ENCODE assay signal across 16 cellular contexts in the genomic region with DNA sequence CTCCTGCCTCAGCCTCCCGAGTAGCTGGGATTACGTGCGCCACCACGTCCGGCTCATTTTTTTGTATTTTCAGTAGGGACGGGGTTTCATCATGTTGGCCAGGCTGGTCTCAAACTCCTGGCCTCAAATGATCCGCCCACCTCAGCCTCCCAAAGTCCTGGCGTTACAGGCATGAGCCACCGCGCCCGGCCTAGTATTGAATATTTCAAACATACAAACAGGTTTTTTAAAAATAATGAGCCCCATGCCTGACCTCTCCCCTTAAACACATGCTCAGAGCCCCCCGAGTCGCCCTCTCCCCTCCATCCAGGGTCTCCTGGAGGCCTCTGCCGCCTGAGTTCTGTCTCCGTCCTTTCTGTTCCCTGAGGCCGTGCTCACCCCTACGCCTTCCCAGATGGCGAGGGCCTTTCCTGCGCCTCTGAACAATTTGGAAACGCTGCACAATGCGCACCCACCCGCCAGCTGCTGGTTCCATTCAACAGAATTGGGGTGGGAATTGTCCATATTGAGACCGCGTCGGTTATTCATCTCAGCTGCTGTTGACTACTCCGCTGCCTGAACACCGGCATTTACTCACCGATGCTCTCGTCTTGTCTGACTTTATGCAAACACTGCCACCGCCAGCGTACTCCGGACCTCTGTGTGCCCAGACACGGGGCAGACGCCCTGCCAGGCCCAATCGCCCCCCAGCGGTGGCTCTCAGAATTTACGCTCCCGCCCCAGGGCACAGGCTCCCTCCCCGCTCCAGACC. TPM values are rescaled to one million over a fixed set of nuclear protein-coding genes. Genes with fewer than 3 reads are reported as not detected.
DNase-seq lines count a peak whose midpoint lies in the region; ATAC-seq and TF ChIP-seq lines count a peak whose summit lies in the region.
"Had no signal": no experiment of that assay in that cellular context is flagged by ENCODE, and none has a peak within 500 bp of the region (broad histone marks: within the 10 kb centered on the region; RNA-seq: fewer than 3 reads in every experiment).

No MANE protein-coding gene starts in this region.

- H3K23ac ChIP-seq in mesenchymal stem cell (ENCODE audit: low read length in 2 of 2) = no peak overlapping the region

- H2BK120ac ChIP-seq in mesenchymal stem cell (ENCODE audit: low read depth, low read length) = no peak overlapping the region

- H2BK5ac ChIP-seq in mesenchymal stem cell (ENCODE audit: low read depth, low read length, poor library complexity, severe bottlenecking) = no peak overlapping the region

- H2AK5ac ChIP-seq in mesenchymal stem cell (ENCODE audit: low read length, severe bottlenecking) = no peak overlapping the region

- peak; percentile 73 for DNase-seq in activated CD4-positive, alpha-beta T cell treated with anti-CD3 and anti-CD28 coated beads, Interleukin-2, amount 10 ng/mL, durations not matched to agents 24 days and 14 days
- DNase-seq in activated CD4-positive, alpha-beta T cell treated with anti-CD3 and anti-CD28 coated beads for 1 hour = no peak
- DNase-seq in HFFc6 = no peak
- DNase-seq in cardiac fibroblast (ENCODE audit: low read depth in 2 of 2) = no peak
- peak; percentile 20 for DNase-seq in mesenchymal stem cell
- DNase-seq in DMS79 treated with DMSO at 0.1 percent for 48 hours (lab: John Stamatoyannopoulos, UW) = no peak
- DNase-seq in H4 (ENCODE audit: low spot score) = no peak
- DNase-seq: ACHN; NCI-H187 treated with DMSO at 0.1 percent for 48 hours; NCI-H526 treated with DMSO at 0.1 percent for 48 hours; retina; stimulated activated CD4-positive, alpha-beta T cell treated with anti-CD3 and anti-CD28 coated beads, Interleukin-1b, Interleukin-23, amount 100 ng/mL, for 48 hours had no signal

- no peak overlapping the region for H3K4me3 Mint-ChIP-seq in activated CD4-positive, alpha-beta T cell treated with anti-CD3 and anti-CD28 coated beads, Interleukin-2, amount 10 ng/mL, durations not matched to agents 24 days and 14 days
- H3K4me3 Mint-ChIP-seq in HFFc6 = no peak overlapping the region
- H3K4me3 Mint-ChIP-seq: naive thymus-derived CD8-positive, alpha-beta T cell had no signal

- H3K9ac ChIP-seq in mesenchymal stem cell (ENCODE audit: low read length) = no peak overlapping the region

- H2BK15ac ChIP-seq in mesenchymal stem cell (ENCODE audit: low read depth, poor library complexity, severe bottlenecking) = no peak overlapping the region

- H3K4ac ChIP-seq in mesenchymal stem cell (ENCODE audit: low read depth in 1 of 2, low read length in 2 of 2) = no peak overlapping the region

- H2AFZ ChIP-seq in mesenchymal stem cell (ENCODE audit: low read depth, low read length) = no peak overlapping the region

- no peaks in the 10 kb centered on the region for H3K9me3 Mint-ChIP-seq in activated CD4-positive, alpha-beta T cell treated with anti-CD3 and anti-CD28 coated beads, Interleukin-2, amount 10 ng/mL, durations not matched to agents 24 days and 14 days
- H3K9me3 Mint-ChIP-seq in HFFc6 = peaks cover 18% of the 10 kb centered on the region

- intact Hi-C loops in activated CD4-positive, alpha-beta T cell treated with anti-CD3 and anti-CD28 coated beads, Interleukin-2, amount 10 ng/mL, durations not matched to agents 24 days and 14 days (cut with micrococcal nuclease) = no loop called here

- H3K27ac Mint-ChIP-seq in activated CD4-positive, alpha-beta T cell treated with anti-CD3 and anti-CD28 coated beads, Interleukin-2, amount 10 ng/mL, durations not matched to agents 24 days and 14 days = no peak overlapping the region
- H3K27ac Mint-ChIP-seq in HFFc6 = no peak overlapping the region
- H3K27ac Mint-ChIP-seq: naive thymus-derived CD8-positive, alpha-beta T cell had no signal

- no peaks in the 10 kb centered on the region for H3K27me3 ChIP-seq in mesenchymal stem cell (ENCODE audit: control insufficient read depth in 1 of 2, insufficient read depth in 1 of 2, low read length in 2 of 2)

- TF ChIP-seq CTCF in HFFc6 (IDR thresholded peaks at IDR 0.05) = peak; percentile 25; the same call in 1 of the 2 replicates
- TF ChIP-seq CTCF in cardiac fibroblast (IDR thresholded peaks at IDR 0.05; ENCODE audit: low read depth, low read length) = peak; percentile 5

- H3K79me1 ChIP-seq in mesenchymal stem cell (replicated peaks; ENCODE audit: low read length, poor library complexity, severe bottlenecking) = peaks cover 2% of the 10 kb centered on the region

- H3K36me3 ChIP-seq in mesenchymal stem cell (ENCODE audit: control insufficient read depth in 1 of 2, insufficient read depth in 2 of 2, low read depth in 1 of 2, low read length in 2 of 2) = peaks cover 0 to 3% of the 10 kb centered on the region in 2 experiments
- H3K36me3 ChIP-seq: thoracic aorta had no signal

- H4K8ac ChIP-seq in mesenchymal stem cell (ENCODE audit: low read length) = no peak overlapping the region

- no peak overlapping the region for H2BK12ac ChIP-seq in mesenchymal stem cell (ENCODE audit: low read length in 2 of 2)

- H3K4me3 ChIP-seq in cardiac fibroblast (replicated peaks in 1 of 2; ENCODE audit: low read depth in 2 of 2, low read length in 2 of 2) = no peak overlapping the region
- H3K4me3 ChIP-seq in mesenchymal stem cell (ENCODE audit: insufficient read depth in 1 of 2, low read depth in 1 of 2, low read length in 2 of 2) = no peak overlapping the region
- H3K4me3 ChIP-seq: thoracic aorta had no signal

- peaks cover 13% of the 10 kb centered on the region for H3K4me1 ChIP-seq in mesenchymal stem cell (ENCODE audit: control insufficient read depth, insufficient read depth, low read depth, low read length)

- WGBS in mesenchymal stem cell = 93% methylated on average over 39 of the region's 39 CpGs

- H3K27me3 Mint-ChIP-seq in activated CD4-positive, alpha-beta T cell treated with anti-CD3 and anti-CD28 coated beads, Interleukin-2, amount 10 ng/mL, durations not matched to agents 24 days and 14 days = no peaks in the 10 kb centered on the region
- H3K27me3 Mint-ChIP-seq in HFFc6 (ENCODE audit: insufficient read depth) = no peaks in the 10 kb centered on the region; the same call in 1 of the 2 replicates

- H3K27ac ChIP-seq in mesenchymal stem cell (ENCODE audit: low read length, poor library complexity, severe bottlenecking) = no peak overlapping the region
- H3K27ac ChIP-seq: thoracic aorta had no signal

- H3K36me3 Mint-ChIP-seq in activated CD4-positive, alpha-beta T cell treated with anti-CD3 and anti-CD28 coated beads, Interleukin-2, amount 10 ng/mL, durations not matched to agents 24 days and 14 days (ENCODE audit: low read depth) = peaks cover 11% of the 10 kb centered on the region
- H3K36me3 Mint-ChIP-seq in HFFc6 (ENCODE audit: low read depth) = peaks cover 29% of the 10 kb centered on the region

- H3K4me1 Mint-ChIP-seq in activated CD4-positive, alpha-beta T cell treated with anti-CD3 and anti-CD28 coated beads, Interleukin-2, amount 10 ng/mL, durations not matched to agents 24 days and 14 days = peaks cover 4% of the 10 kb centered on the region
- H3K4me1 Mint-ChIP-seq in HFFc6 (ENCODE audit: low read depth) = peaks cover 8% of the 10 kb centered on the region; the same call in 1 of the 2 replicates

- H3K18ac ChIP-seq in mesenchymal stem cell (ENCODE audit: low read depth in 1 of 2, low read length in 2 of 2) = no peak overlapping the region

- no peak for ATAC-seq in HG03108 (IDR thresholded peaks at IDR 0.05; ENCODE audit: unreplicated experiment)
- ATAC-seq: left lobe of liver; naive thymus-derived CD8-positive, alpha-beta T cell had no signal

- H4K91ac ChIP-seq in mesenchymal stem cell (ENCODE audit: low read length) = no peak overlapping the region

- H3K4me2 ChIP-seq in mesenchymal stem cell (ENCODE audit: low read length, poor library complexity, severe bottlenecking) = no peak overlapping the region

- H3K9me3 ChIP-seq in mesenchymal stem cell (ENCODE audit: control insufficient read depth, low read length) = peaks cover 3% of the 10 kb centered on the region
- H3K9me3 ChIP-seq: thoracic aorta had no signal

- H3K14ac ChIP-seq in mesenchymal stem cell (ENCODE audit: low read length in 2 of 2) = no peak overlapping the region

RNA-seq across cellular contexts. Expression of a gene that starts 13.6 kb away (rescaled TPM):
- total RNA-seq in activated CD4-positive, alpha-beta T cell treated with anti-CD3 and anti-CD28 coated beads, Interleukin-2, amount 10 ng/mL, durations not matched to agents 24 days and 14 days = 130 and 134 TPM in 2 replicates
- 100 to 1,000 TPM; 223 to 272 (median 250) TPM for total RNA-seq in HFFc6 (2021; fragmentation: NEBNext Ultra II Directional; extraction: Animal tissue kit (Norgen Biotek cat#: 25700))
- polyA plus RNA-seq in mesenchymal stem cell (2013, experiment 1 of 2) = 114 TPM
- polyA plus RNA-seq in mesenchymal stem cell (2013, experiment 2 of 2) = 114 TPM
- total RNA-seq in H4 (2014; rRNA removed; shearing (Covaris generic)) = 150 and 205 TPM in 2 replicates

RNA-seq across cellular contexts. Expression of a gene that starts 14.8 kb away (rescaled TPM):
- total RNA-seq in activated CD4-positive, alpha-beta T cell treated with anti-CD3 and anti-CD28 coated beads, Interleukin-2, amount 10 ng/mL, durations not matched to agents 24 days and 14 days = 70.8 and 94.4 TPM in 2 replicates
- 100 to 1,000 TPM; 102 to 125 (median 107) TPM for total RNA-seq in HFFc6 (2021; fragmentation: NEBNext Ultra II Directional; extraction: Animal tissue kit (Norgen Biotek cat#: 25700))
- 41.9 TPM for polyA plus RNA-seq in mesenchymal stem cell (2013, experiment 1 of 2)
- polyA plus RNA-seq in mesenchymal stem cell (2013, experiment 2 of 2) = 42.6 TPM
- total RNA-seq in H4 (2014; rRNA removed; shearing (Covaris generic)) = 64.1 and 76.1 TPM in 2 replicates

RNA-seq across cellular contexts. Expression of a gene that starts 16.7 kb away (rescaled TPM):
- total RNA-seq in activated CD4-positive, alpha-beta T cell treated with anti-CD3 and anti-CD28 coated beads, Interleukin-2, amount 10 ng/mL, durations not matched to agents 24 days and 14 days = 2.1 and 2.3 TPM in 2 replicates
- under 1 TPM; 0.23 to 0.83 (median 0.55) TPM for total RNA-seq in HFFc6 (2021; fragmentation: NEBNext Ultra II Directional; extraction: Animal tissue kit (Norgen Biotek cat#: 25700))
- polyA plus RNA-seq in mesenchymal stem cell (2013, experiment 1 of 2) = 1.2 TPM
- polyA plus RNA-seq in mesenchymal stem cell (2013, experiment 2 of 2) = 1.2 TPM
- total RNA-seq in H4 (2014; rRNA removed; shearing (Covaris generic)) = 0.18 and 0.19 TPM in 2 replicates

RNA-seq across cellular contexts. Expression of a gene that starts 39.9 kb away (rescaled TPM):
- total RNA-seq in activated CD4-positive, alpha-beta T cell treated with anti-CD3 and anti-CD28 coated beads, Interleukin-2, amount 10 ng/mL, durations not matched to agents 24 days and 14 days = 0.47 and 1.1 TPM in 2 replicates
- total RNA-seq in HFFc6 (2021; fragmentation: NEBNext Ultra II Directional; extraction: Animal tissue kit (Norgen Biotek cat#: 25700)) = 1 to 10 TPM in 3 of 6 experiments, under 1 TPM in 3; 0.37 to 2.3 (median 0.97) TPM
- polyA plus RNA-seq in mesenchymal stem cell (2013, experiment 1 of 2) = 0.46 TPM
- polyA plus RNA-seq in mesenchymal stem cell (2013, experiment 2 of 2) = 0.67 TPM
- 1.4 and 2.6 TPM in 2 replicates for total RNA-seq in H4 (2014; rRNA removed; shearing (Covaris generic))

RNA-seq across cellular contexts. Expression of a gene that starts 40.2 kb away (rescaled TPM):
- total RNA-seq in activated CD4-positive, alpha-beta T cell treated with anti-CD3 and anti-CD28 coated beads, Interleukin-2, amount 10 ng/mL, durations not matched to agents 24 days and 14 days = 21.8 and 23.1 TPM in 2 replicates
- 10 to 100 TPM; 10.1 to 18.8 (median 12.7) TPM for total RNA-seq in HFFc6 (2021; fragmentation: NEBNext Ultra II Directional; extraction: Animal tissue kit (Norgen Biotek cat#: 25700))
- 3.2 TPM for polyA plus RNA-seq in mesenchymal stem cell (2013, experiment 1 of 2)
- polyA plus RNA-seq in mesenchymal stem cell (2013, experiment 2 of 2) = 2.3 TPM
- 16.8 and 17.3 TPM in 2 replicates for total RNA-seq in H4 (2014; rRNA removed; shearing (Covaris generic))

Comparison
In these comparisons a context has a peak if more than half of its experiments do, and no peak if none do; other contexts are left out.
1. DNase-seq: peak in activated CD4-positive, alpha-beta T cell treated with anti-CD3 and anti-CD28 coated beads, Interleukin-2, amount 10 ng/mL, durations not matched to agents 24 days and 14 days (single experiment) and mesenchymal stem cell (single experiment); none in activated CD4-positive, alpha-beta T cell treated with anti-CD3 and anti-CD28 coated beads for 1 hour (single experiment), HFFc6 (single experiment), cardiac fibroblast (0 of 2), DMS79 treated with DMSO at 0.1 percent for 48 hours (single experiment) and H4 (single experiment).